In genomic region chr7:44432381-44432977, GRCh38 we compare ENCODE assay signal across 16 cellular contexts.
"Had no signal": no experiment of that assay in that cellular context is flagged by ENCODE, and none has a peak within 500 bp of the region (broad histone marks: within the 10 kb centered on the region; RNA-seq: fewer than 3 reads in every experiment).

No MANE protein-coding gene starts in this region.

- H3K27me3 Mint-ChIP-seq: activated B cell treated with CpG ODN at 0.5 μM for 24 hours; activated CD4-positive, alpha-beta T cell treated with anti-CD3 and anti-CD28 coated beads, Interleukin-2, amount 10 ng/mL, durations not matched to agents 24 days and 14 days; stimulated activated naive CD8-positive, alpha-beta T cell treated with anti-CD3 and anti-CD28 coated beads, Interleukin-15, amount 100 ng/mL, for 72 hours had no signal

- H3K27ac Mint-ChIP-seq: activated B cell treated with CpG ODN at 0.5 μM for 24 hours; activated CD4-positive, alpha-beta T cell treated with anti-CD3 and anti-CD28 coated beads, Interleukin-2, amount 10 ng/mL, durations not matched to agents 24 days and 14 days; T-helper 1 cell treated with Interleukin-12 subunit alpha and Interleukin-12 subunit beta and Interleukin-4 antibody, amounts not matched to agents 30 μg/mL and 1 μg/mL, for 36 hours had no signal

- DNase-seq: activated B cell treated with CpG ODN at 0.5 μM for 24 hours; activated CD4-positive, alpha-beta T cell treated with anti-CD3 and anti-CD28 coated beads, Interleukin-2, amount 10 ng/mL, durations not matched to agents 24 days and 14 days; activated gamma-delta T cell treated with Interleukin-2 at 50 U/mL for 16 hours; activated T-cell treated with anti-CD3 and anti-CD28 coated beads, Interleukin-2, amount 50 U/mL, for 1 hour; cortex of kidney; effector CD8-positive, alpha-beta T cell; foreskin melanocyte; kidney; left ventricle myocardium superior; mesenchymal stem cell; stimulated activated CD4-positive, alpha-beta T cell treated with anti-CD3 and anti-CD28 coated beads, Interleukin-4, amount 100 ng/mL, for 1 hour; stimulated activated CD8-positive, alpha-beta memory T cell treated with anti-CD3 and anti-CD28 coated beads, Interleukin-4, amount 100 ng/mL, for 48 hours; stimulated activated naive CD8-positive, alpha-beta T cell treated with anti-CD3 and anti-CD28 coated beads, Interleukin-15, amount 100 ng/mL, for 72 hours; testis; upper lobe of right lung had no signal

- H3K36me3 ChIP-seq: upper lobe of right lung had no signal

- H3K4me3 Mint-ChIP-seq: activated B cell treated with CpG ODN at 0.5 μM for 24 hours; activated CD4-positive, alpha-beta T cell treated with anti-CD3 and anti-CD28 coated beads, Interleukin-2, amount 10 ng/mL, durations not matched to agents 24 days and 14 days; stimulated activated naive CD8-positive, alpha-beta T cell treated with anti-CD3 and anti-CD28 coated beads, Interleukin-15, amount 100 ng/mL, for 72 hours; T-helper 1 cell treated with Interleukin-12 subunit alpha and Interleukin-12 subunit beta and Interleukin-4 antibody, amounts not matched to agents 30 μg/mL and 1 μg/mL, for 36 hours had no signal

- H3K27ac ChIP-seq: testis, upper lobe of right lung had no signal

- H3K4me1 ChIP-seq: testis, upper lobe of right lung had no signal

- H3K27me3 ChIP-seq: testis, upper lobe of right lung had no signal

- H3K9me3 ChIP-seq: testis, upper lobe of right lung had no signal

- H3K4me3 ChIP-seq: testis, upper lobe of right lung had no signal

- ATAC-seq: left ventricle myocardium superior; stimulated activated naive CD8-positive, alpha-beta T cell treated with anti-CD3 and anti-CD28 coated beads, Interleukin-15, amount 100 ng/mL, for 72 hours had no signal

- H3K9me3 Mint-ChIP-seq: activated B cell treated with CpG ODN at 0.5 μM for 24 hours; activated CD4-positive, alpha-beta T cell treated with anti-CD3 and anti-CD28 coated beads, Interleukin-2, amount 10 ng/mL, durations not matched to agents 24 days and 14 days; stimulated activated naive CD8-positive, alpha-beta T cell treated with anti-CD3 and anti-CD28 coated beads, Interleukin-15, amount 100 ng/mL, for 72 hours; T-helper 1 cell treated with Interleukin-12 subunit alpha and Interleukin-12 subunit beta and Interleukin-4 antibody, amounts not matched to agents 30 μg/mL and 1 μg/mL, for 36 hours had no signal
